1 cellular context compared by ENCODE assay signal in the genomic region with DNA sequence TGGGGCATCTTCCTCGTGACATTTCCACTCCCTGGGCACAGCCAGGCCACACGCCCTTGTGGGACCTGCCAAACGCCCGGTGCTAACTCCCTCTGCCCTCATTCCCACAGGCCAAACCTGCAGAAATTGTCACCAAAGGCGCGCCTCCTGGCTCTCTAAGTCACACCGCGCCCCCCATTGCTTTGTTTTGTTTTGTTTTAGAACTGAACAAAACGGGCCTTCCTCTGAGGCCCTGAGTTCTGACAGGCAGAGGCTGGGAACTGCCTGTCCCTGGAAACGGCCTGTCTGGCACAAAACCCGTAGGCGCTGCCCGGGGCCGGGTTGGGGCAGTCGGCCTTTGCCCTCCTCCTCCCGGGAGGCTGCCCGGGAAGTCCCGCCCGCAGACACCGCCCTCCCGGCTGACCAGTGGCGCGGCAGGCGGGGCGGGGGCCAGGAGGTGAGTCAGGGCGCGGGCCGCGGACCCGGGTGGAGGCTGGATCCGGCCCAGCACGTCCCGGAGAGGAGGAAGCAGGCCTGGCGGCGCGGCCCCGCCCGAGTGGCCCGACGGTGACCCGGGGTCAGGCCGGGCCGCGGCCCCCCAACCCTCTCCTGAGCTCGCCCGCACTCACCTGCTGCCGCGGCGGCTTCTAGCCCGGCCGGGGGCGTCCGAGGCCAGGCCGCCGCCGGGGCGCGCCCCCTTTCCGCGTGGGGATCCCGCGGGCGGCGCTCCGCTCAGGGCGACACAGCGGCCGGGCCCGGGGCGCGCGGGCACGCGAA.
TF ChIP-seq lines count a peak whose summit lies in the region.

No MANE protein-coding gene starts in this region.

TF ChIP-seq in HepG2, 621 proteins besides CTCF, POLR2A, EP300 and RAD21 (continues in another document):
- TF ChIP-seq, protein P1, sequence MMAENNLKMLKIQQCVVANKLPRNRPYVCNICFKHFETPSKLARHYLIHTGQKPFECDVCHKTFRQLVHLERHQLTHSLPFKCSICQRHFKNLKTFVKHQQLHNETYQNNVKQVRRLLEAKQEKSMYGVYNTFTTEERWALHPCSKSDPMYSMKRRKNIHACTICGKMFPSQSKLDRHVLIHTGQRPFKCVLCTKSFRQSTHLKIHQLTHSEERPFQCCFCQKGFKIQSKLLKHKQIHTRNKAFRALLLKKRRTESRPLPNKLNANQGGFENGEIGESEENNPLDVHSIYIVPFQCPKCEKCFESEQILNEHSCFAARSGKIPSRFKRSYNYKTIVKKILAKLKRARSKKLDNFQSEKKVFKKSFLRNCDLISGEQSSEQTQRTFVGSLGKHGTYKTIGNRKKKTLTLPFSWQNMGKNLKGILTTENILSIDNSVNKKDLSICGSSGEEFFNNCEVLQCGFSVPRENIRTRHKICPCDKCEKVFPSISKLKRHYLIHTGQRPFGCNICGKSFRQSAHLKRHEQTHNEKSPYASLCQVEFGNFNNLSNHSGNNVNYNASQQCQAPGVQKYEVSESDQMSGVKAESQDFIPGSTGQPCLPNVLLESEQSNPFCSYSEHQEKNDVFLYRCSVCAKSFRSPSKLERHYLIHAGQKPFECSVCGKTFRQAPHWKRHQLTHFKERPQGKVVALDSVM (CRISPR knock-in tag; IDR thresholded peaks at IDR 0.05) = peak; percentile 82; the same call in 1 of the 2 replicates
- TF ChIP-seq, protein P2, sequence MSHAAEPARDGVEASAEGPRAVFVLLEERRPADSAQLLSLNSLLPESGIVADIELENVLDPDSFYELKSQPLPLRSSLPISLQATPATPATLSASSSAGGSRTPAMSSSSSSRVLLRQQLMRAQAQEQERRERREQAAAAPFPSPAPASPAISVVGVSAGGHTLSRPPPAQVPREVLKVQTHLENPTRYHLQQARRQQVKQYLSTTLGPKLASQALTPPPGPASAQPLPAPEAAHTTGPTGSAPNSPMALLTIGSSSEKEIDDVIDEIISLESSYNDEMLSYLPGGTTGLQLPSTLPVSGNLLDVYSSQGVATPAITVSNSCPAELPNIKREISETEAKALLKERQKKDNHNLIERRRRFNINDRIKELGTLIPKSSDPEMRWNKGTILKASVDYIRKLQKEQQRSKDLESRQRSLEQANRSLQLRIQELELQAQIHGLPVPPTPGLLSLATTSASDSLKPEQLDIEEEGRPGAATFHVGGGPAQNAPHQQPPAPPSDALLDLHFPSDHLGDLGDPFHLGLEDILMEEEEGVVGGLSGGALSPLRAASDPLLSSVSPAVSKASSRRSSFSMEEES (CRISPR knock-in tag; IDR thresholded peaks at IDR 0.05) = peak; percentile 51; the same call in 1 of the 2 replicates
- TF ChIP-seq TRIM24 (CRISPR knock-in tag; IDR thresholded peaks at IDR 0.05) (0 out of 2 replicates have a peak, but pooled peaks have one; percentile 20), CENPX (CRISPR knock-in tag; IDR thresholded peaks at IDR 0.05) (no peak), KDM2A (CRISPR knock-in tag; IDR thresholded peaks at IDR 0.05; ENCODE audit: borderline replicate concordance, low read depth) (peak; percentile 66; the same call in 1 of the 2 replicates), SKI (IDR thresholded peaks at IDR 0.05; ENCODE audit: partially characterized antibody) (peak; percentile 90), ZNF350 (CRISPR knock-in tag; IDR thresholded peaks at IDR 0.05; ENCODE audit: borderline replicate concordance, low read depth) (peak; percentile 15; the same call in 1 of the 2 replicates), CHCHD3 (CRISPR knock-in tag; IDR thresholded peaks at IDR 0.05) (0 out of 2 replicates have a peak, but pooled peaks have one; percentile 26), ZNF850 (CRISPR knock-in tag; conservative IDR thresholded peaks at IDR 0.05) (no peak), CEBPB (IDR thresholded peaks at IDR 0.05; ENCODE audit: borderline replicate concordance, low read depth, low read length) (no peak), KDM6A (CRISPR knock-in tag; IDR thresholded peaks at IDR 0.05; ENCODE audit: low read depth) (0 out of 2 replicates have a peak, but pooled peaks have one; percentile 14), RFXAP (CRISPR knock-in tag; IDR thresholded peaks at IDR 0.05; ENCODE audit: borderline replicate concordance) (0 out of 2 replicates have a peak, but pooled peaks have one; percentile 2), ZFY (CRISPR knock-in tag; IDR thresholded peaks at IDR 0.05) (peak; percentile 82; the same call in 1 of the 2 replicates), RARG (CRISPR knock-in tag; IDR thresholded peaks at IDR 0.05; ENCODE audit: low read depth) (0 out of 2 replicates have a peak, but pooled peaks have one; percentile 66), ZNF329 (CRISPR knock-in tag; IDR thresholded peaks at IDR 0.05; ENCODE audit: low read depth) (peak; percentile 4; the same call in 1 of the 2 replicates), SAP130 (CRISPR knock-in tag; IDR thresholded peaks at IDR 0.05; ENCODE audit: low read depth) (peak; percentile 84), ELF1 (CRISPR knock-in tag; IDR thresholded peaks at IDR 0.05) (peak; percentile 22; the same call in 1 of the 2 replicates), RXRA (CRISPR knock-in tag; IDR thresholded peaks at IDR 0.05) (peak; percentile 90), TBX3 (IDR thresholded peaks at IDR 0.05; ENCODE audit: borderline replicate concordance) (no peak), SOX6 (IDR thresholded peaks at IDR 0.05) (no peak), SOX6 (CRISPR knock-in tag; IDR thresholded peaks at IDR 0.05) (peak; percentile 55; the same call in 1 of the 2 replicates), MIXL1 (CRISPR knock-in tag; IDR thresholded peaks at IDR 0.05) (0 out of 2 replicates have a peak, but pooled peaks have one; percentile 41), GATAD1 (CRISPR knock-in tag; IDR thresholded peaks at IDR 0.05) (no peak), SNAPC2 (CRISPR knock-in tag; IDR thresholded peaks at IDR 0.05) (peak; percentile 45; the same call in 1 of the 2 replicates), GABPB1 (CRISPR knock-in tag; IDR thresholded peaks at IDR 0.05) (peak; percentile 83), SALL2 (CRISPR knock-in tag; IDR thresholded peaks at IDR 0.05) (no peak), HNF4G (IDR thresholded peaks at IDR 0.05; ENCODE audit: borderline replicate concordance, low read depth, low read length) (peak; percentile 77), HNF4G (CRISPR knock-in tag; IDR thresholded peaks at IDR 0.05; ENCODE audit: borderline replicate concordance, low read depth) (peak; percentile 80; the same call in 1 of the 2 replicates)
- TF ChIP-seq, protein P3, sequence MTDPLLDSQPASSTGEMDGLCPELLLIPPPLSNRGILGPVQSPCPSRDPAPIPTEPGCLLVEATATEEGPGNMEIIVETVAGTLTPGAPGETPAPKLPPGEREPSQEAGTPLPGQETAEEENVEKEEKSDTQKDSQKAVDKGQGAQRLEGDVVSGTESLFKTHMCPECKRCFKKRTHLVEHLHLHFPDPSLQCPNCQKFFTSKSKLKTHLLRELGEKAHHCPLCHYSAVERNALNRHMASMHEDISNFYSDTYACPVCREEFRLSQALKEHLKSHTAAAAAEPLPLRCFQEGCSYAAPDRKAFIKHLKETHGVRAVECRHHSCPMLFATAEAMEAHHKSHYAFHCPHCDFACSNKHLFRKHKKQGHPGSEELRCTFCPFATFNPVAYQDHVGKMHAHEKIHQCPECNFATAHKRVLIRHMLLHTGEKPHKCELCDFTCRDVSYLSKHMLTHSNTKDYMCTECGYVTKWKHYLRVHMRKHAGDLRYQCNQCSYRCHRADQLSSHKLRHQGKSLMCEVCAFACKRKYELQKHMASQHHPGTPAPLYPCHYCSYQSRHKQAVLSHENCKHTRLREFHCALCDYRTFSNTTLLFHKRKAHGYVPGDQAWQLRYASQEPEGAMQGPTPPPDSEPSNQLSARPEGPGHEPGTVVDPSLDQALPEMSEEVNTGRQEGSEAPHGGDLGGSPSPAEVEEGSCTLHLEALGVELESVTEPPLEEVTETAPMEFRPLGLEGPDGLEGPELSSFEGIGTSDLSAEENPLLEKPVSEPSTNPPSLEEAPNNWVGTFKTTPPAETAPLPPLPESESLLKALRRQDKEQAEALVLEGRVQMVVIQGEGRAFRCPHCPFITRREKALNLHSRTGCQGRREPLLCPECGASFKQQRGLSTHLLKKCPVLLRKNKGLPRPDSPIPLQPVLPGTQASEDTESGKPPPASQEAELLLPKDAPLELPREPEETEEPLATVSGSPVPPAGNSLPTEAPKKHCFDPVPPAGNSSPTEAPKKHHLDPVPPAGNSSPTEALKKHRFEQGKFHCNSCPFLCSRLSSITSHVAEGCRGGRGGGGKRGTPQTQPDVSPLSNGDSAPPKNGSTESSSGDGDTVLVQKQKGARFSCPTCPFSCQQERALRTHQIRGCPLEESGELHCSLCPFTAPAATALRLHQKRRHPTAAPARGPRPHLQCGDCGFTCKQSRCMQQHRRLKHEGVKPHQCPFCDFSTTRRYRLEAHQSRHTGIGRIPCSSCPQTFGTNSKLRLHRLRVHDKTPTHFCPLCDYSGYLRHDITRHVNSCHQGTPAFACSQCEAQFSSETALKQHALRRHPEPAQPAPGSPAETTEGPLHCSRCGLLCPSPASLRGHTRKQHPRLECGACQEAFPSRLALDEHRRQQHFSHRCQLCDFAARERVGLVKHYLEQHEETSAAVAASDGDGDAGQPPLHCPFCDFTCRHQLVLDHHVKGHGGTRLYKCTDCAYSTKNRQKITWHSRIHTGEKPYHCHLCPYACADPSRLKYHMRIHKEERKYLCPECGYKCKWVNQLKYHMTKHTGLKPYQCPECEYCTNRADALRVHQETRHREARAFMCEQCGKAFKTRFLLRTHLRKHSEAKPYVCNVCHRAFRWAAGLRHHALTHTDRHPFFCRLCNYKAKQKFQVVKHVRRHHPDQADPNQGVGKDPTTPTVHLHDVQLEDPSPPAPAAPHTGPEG (CRISPR knock-in tag; IDR thresholded peaks at IDR 0.05) = peak; percentile 71
- TF ChIP-seq, protein P4, sequence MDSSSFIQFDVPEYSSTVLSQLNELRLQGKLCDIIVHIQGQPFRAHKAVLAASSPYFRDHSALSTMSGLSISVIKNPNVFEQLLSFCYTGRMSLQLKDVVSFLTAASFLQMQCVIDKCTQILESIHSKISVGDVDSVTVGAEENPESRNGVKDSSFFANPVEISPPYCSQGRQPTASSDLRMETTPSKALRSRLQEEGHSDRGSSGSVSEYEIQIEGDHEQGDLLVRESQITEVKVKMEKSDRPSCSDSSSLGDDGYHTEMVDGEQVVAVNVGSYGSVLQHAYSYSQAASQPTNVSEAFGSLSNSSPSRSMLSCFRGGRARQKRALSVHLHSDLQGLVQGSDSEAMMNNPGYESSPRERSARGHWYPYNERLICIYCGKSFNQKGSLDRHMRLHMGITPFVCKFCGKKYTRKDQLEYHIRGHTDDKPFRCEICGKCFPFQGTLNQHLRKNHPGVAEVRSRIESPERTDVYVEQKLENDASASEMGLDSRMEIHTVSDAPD (CRISPR knock-in tag; IDR thresholded peaks at IDR 0.05) = peak; percentile 53; the same call in 1 of the 2 replicates
- TF ChIP-seq, protein P5, sequence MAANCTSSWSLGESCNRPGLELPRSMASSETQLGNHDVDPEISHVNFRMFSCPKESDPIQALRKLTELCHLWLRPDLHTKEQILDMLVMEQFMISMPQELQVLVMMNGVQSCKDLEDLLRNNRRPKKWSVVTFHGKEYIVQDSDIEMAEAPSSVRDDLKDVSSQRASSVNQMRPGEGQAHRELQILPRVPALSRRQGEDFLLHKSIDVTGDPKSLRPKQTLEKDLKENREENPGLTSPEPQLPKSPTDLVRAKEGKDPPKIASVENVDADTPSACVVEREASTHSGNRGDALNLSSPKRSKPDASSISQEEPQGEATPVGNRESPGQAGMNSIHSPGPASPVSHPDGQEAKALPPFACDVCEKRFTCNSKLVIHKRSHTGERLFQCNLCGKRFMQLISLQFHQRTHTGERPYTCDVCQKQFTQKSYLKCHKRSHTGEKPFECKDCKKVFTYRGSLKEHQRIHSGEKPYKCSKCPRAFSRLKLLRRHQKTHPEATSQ (CRISPR knock-in tag; IDR thresholded peaks at IDR 0.05; ENCODE audit: borderline replicate concordance) = peak; percentile 72; the same call in 1 of the 2 replicates
- TF ChIP-seq, protein P6, sequence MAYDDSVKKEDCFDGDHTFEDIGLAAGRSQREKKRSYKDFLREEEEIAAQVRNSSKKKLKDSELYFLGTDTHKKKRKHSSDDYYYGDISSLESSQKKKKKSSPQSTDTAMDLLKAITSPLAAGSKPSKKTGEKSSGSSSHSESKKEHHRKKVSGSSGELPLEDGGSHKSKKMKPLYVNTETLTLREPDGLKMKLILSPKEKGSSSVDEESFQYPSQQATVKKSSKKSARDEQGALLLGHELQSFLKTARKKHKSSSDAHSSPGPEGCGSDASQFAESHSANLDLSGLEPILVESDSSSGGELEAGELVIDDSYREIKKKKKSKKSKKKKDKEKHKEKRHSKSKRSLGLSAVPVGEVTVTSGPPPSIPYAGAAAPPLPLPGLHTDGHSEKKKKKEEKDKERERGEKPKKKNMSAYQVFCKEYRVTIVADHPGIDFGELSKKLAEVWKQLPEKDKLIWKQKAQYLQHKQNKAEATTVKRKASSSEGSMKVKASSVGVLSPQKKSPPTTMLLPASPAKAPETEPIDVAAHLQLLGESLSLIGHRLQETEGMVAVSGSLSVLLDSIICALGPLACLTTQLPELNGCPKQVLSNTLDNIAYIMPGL (CRISPR knock-in tag; IDR thresholded peaks at IDR 0.05; ENCODE audit: borderline replicate concordance in 1 of 2, low read depth in 1 of 2) = peak; percentile 34 to 66; a peak in 1 of 4 replicates
- TF ChIP-seq, protein P7, sequence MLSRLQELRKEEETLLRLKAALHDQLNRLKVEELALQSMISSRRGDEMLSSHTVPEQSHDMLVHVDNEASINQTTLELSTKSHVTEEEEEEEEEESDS (CRISPR knock-in tag; IDR thresholded peaks at IDR 0.05; ENCODE audit: borderline replicate concordance) = peak; percentile 27; the same call in 1 of the 2 replicates
- TF ChIP-seq, protein P8, sequence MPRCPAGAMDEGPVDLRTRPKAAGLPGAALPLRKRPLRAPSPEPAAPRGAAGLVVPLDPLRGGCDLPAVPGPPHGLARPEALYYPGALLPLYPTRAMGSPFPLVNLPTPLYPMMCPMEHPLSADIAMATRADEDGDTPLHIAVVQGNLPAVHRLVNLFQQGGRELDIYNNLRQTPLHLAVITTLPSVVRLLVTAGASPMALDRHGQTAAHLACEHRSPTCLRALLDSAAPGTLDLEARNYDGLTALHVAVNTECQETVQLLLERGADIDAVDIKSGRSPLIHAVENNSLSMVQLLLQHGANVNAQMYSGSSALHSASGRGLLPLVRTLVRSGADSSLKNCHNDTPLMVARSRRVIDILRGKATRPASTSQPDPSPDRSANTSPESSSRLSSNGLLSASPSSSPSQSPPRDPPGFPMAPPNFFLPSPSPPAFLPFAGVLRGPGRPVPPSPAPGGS (CRISPR knock-in tag; IDR thresholded peaks at IDR 0.05) = peak; percentile 64; the same call in 1 of the 2 replicates
